Comparison of ENCODE assay signal across 9 cellular contexts in genomic region chr11:128299132-128299726, GRCh38.
A peak's percentile ranks its signal among the peaks of the same experiment; 100 is the strongest.
DNase-seq lines count a peak whose midpoint lies in the region; ATAC-seq and TF ChIP-seq lines count a peak whose summit lies in the region.
"Had no signal": no experiment of that assay in that cellular context is flagged by ENCODE, and none has a peak within 500 bp of the region (broad histone marks: within the 10 kb centered on the region; RNA-seq: fewer than 3 reads in every experiment).

No MANE protein-coding gene starts in this region.

- H3K9me3 Mint-ChIP-seq in activated T-cell treated with anti-CD3 and anti-CD28 coated beads, Interleukin-2, amount 50 U/mL, for 24 hours: peaks cover 4% of the 10 kb centered on the region
- no peaks in the 10 kb centered on the region for H3K9me3 Mint-ChIP-seq in glutamatergic neuron (ENCODE audit: unreplicated experiment)

- H3K27me3 Mint-ChIP-seq in activated T-cell treated with anti-CD3 and anti-CD28 coated beads, Interleukin-2, amount 50 U/mL, for 24 hours: no peaks in the 10 kb centered on the region
- H3K27me3 Mint-ChIP-seq in glutamatergic neuron (ENCODE audit: unreplicated experiment): no peaks in the 10 kb centered on the region

- peak overlapping the region; percentile 93 for H3K27ac Mint-ChIP-seq in activated T-cell treated with anti-CD3 and anti-CD28 coated beads, Interleukin-2, amount 50 U/mL, for 24 hours
- no peak overlapping the region for H3K27ac Mint-ChIP-seq in glutamatergic neuron (ENCODE audit: unreplicated experiment)

- H3K27ac ChIP-seq in SJSA1 (peak overlapping the region; percentile 82), right cardiac atrium (ENCODE audit: low read length) (peak overlapping the region; percentile 21), upper lobe of left lung (peak overlapping the region in 3 of 4 donors; percentile 43 to 67 (median 52)), MM.1S (ENCODE audit: low read length) (no peak overlapping the region)

- peaks cover 53% of the 10 kb centered on the region for H3K4me1 ChIP-seq in SJSA1 (replicated peaks)
- peaks cover 2% of the 10 kb centered on the region for H3K4me1 ChIP-seq in right cardiac atrium (ENCODE audit: control insufficient read depth, insufficient read depth, low read length)
- peaks cover 7 to 22% (median 15%) of the 10 kb centered on the region in 4 donors for H3K4me1 ChIP-seq in upper lobe of left lung
- H3K4me1 ChIP-seq in MM.1S (ENCODE audit: low read length): peaks cover 23% of the 10 kb centered on the region

- no peaks in the 10 kb centered on the region for H4K20me1 ChIP-seq in MM.1S (ENCODE audit: insufficient read depth, low read length)

- H3K4me3 ChIP-seq in SJSA1 (no peak overlapping the region), right cardiac atrium (ENCODE audit: low read length) (no peak overlapping the region), upper lobe of left lung (no peak overlapping the region), MM.1S (ENCODE audit: low read length) (no peak overlapping the region)

- intact Hi-C loops in right cardiac atrium (cut with DNase I): loop anchor here in 2 of 4 donors (10.0 kb wide), 2 partner anchors 256 to 536 kb away; no protein-coding TSS in a partner anchor

- TF ChIP-seq EP300 in upper lobe of left lung (IDR thresholded peaks at IDR 0.05): no peak

- no peak overlapping the region for H2AFZ ChIP-seq in MM.1S (ENCODE audit: low read length)

- H3K4me1 Mint-ChIP-seq in activated T-cell treated with anti-CD3 and anti-CD28 coated beads, Interleukin-2, amount 50 U/mL, for 24 hours (ENCODE audit: low read depth): peaks cover 94% of the 10 kb centered on the region
- peaks cover 13% of the 10 kb centered on the region for H3K4me1 Mint-ChIP-seq in glutamatergic neuron (ENCODE audit: low read depth, unreplicated experiment)

- H3K9me2 ChIP-seq in MM.1S (replicated peaks; ENCODE audit: insufficient read depth, low read length): no peaks in the 10 kb centered on the region

- H3F3A ChIP-seq in MM.1S (ENCODE audit: insufficient read depth, low read length): peaks cover 14% of the 10 kb centered on the region

- peak; percentile 11 to 25 for ATAC-seq in right cardiac atrium
- peak; percentile 38 to 48 for ATAC-seq in upper lobe of left lung (ENCODE audit: low FRiP score in 2 of 2)
- ATAC-seq: Panc1 had no signal

- H3K9ac ChIP-seq in MM.1S (ENCODE audit: low read length): no peak overlapping the region

- H3K27me3 ChIP-seq in SJSA1 (replicated peaks) (no peaks in the 10 kb centered on the region), right cardiac atrium (ENCODE audit: control insufficient read depth, insufficient read depth) (no peaks in the 10 kb centered on the region), upper lobe of left lung (no peaks in the 10 kb centered on the region), MM.1S (replicated peaks; ENCODE audit: insufficient read depth, low read length) (no peaks in the 10 kb centered on the region)

- H3K9me3 ChIP-seq in SJSA1 (replicated peaks) (no peaks in the 10 kb centered on the region), right cardiac atrium (ENCODE audit: control insufficient read depth, low read length) (no peaks in the 10 kb centered on the region), upper lobe of left lung (no peaks in the 10 kb centered on the region), MM.1S (replicated peaks; ENCODE audit: insufficient read depth, low read length) (no peaks in the 10 kb centered on the region)

- WGBS in right cardiac atrium: 60% methylated on average over 6 of the region's 6 CpGs
- 58 to 72% methylated on average over 6 of the region's 6 CpGs for WGBS in upper lobe of left lung, 2 donors

- H3K4me3 Mint-ChIP-seq in activated T-cell treated with anti-CD3 and anti-CD28 coated beads, Interleukin-2, amount 50 U/mL, for 24 hours: peak overlapping the region; percentile 43
- H3K4me3 Mint-ChIP-seq in glutamatergic neuron (ENCODE audit: unreplicated experiment): no peak overlapping the region

- peaks cover 30% of the 10 kb centered on the region for H3K36me3 Mint-ChIP-seq in activated T-cell treated with anti-CD3 and anti-CD28 coated beads, Interleukin-2, amount 50 U/mL, for 24 hours (ENCODE audit: low read depth)
- H3K36me3 Mint-ChIP-seq in glutamatergic neuron (ENCODE audit: unreplicated experiment): no peaks in the 10 kb centered on the region

- TF ChIP-seq CTCF in upper lobe of left lung (IDR thresholded peaks at IDR 0.05) (no peak), glutamatergic neuron (IDR thresholded peaks at IDR 0.05; ENCODE audit: partially characterized antibody, unreplicated experiment) (no peak), MM.1S (IDR thresholded peaks at IDR 0.05; ENCODE audit: low read length) (no peak)

- H3K79me2 ChIP-seq in MM.1S (ENCODE audit: low read length): no peaks in the 10 kb centered on the region

- no peaks in the 10 kb centered on the region for H3K36me3 ChIP-seq in SJSA1
- no peaks in the 10 kb centered on the region for H3K36me3 ChIP-seq in upper lobe of left lung
- no peaks in the 10 kb centered on the region for H3K36me3 ChIP-seq in MM.1S (replicated peaks; ENCODE audit: insufficient read depth, low read length)

- DNase-seq in activated T-cell treated with anti-CD3 and anti-CD28 coated beads, Interleukin-2, amount 50 U/mL, for 24 hours: peak; percentile 56
- DNase-seq in activated T-cell treated with anti-CD3 and anti-CD28 coated beads, Interleukin-2, amount 50 U/mL, for 1 hour: no peak
- DNase-seq in SJSA1 (ENCODE audit: low read depth in 1 of 2, low spot score in 2 of 2) (peak in 1 of 2 experiments; percentile 41), right cardiac atrium (no peak), upper lobe of left lung (peak in 1 of 2 donors; percentile 47), glutamatergic neuron (no peak), MM.1S (no peak), UCSD-AML1 (lab: John Stamatoyannopoulos, UW; ENCODE audit: unreplicated experiment) (no peak)

- TF ChIP-seq POLR2A in upper lobe of left lung (IDR thresholded peaks at IDR 0.05): no peak

- no peak overlapping the region for H3K4me2 ChIP-seq in MM.1S (ENCODE audit: low read depth, low read length)
